20 cellular contexts compared by ENCODE assay signal in the genomic region with DNA sequence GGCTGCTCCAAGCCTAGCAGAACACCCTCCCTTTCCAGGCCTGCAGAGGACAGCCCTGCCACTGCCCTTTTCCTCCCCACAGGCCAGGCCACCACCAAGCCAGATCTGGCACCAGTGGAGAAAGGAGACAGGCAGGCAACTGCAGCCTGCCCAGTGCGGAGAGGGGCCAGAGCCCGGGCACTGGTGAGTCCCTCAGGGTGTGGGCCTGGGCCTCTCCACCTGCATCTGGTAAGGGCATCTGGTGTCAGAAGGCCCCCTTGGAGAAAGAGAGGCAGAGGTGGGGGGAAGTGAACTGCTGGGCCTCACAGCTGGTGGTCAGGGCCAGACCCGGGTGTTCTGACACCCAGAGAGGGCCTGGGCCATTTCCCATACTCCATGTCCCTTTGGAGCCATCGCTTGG.
"Had no signal": no experiment of that assay in that cellular context is flagged by ENCODE, and none has a peak within 500 bp of the region (broad histone marks: within the 10 kb centered on the region; RNA-seq: fewer than 3 reads in every experiment).

No MANE protein-coding gene starts in this region.

- H3K4me3 ChIP-seq: MG63 had no signal

- H3K9me3 ChIP-seq: MG63, SK-N-SH had no signal

- H3K27ac ChIP-seq: HL-60 had no signal

- H3K4me2 ChIP-seq: SK-N-SH had no signal

- DNase-seq: KBM-7, MG63, NCI-H1092, NCI-H1105 treated with DMSO at 0.1 percent for 48 hours, NCI-H1417 treated with DMSO at 0.1 percent for 48 hours, NCI-H146, NCI-H1694 treated with DMSO at 0.1 percent for 48 hours, NCI-H1930, NCI-H2081 treated with DMSO at 0.1 percent for 48 hours, NCI-H2171, NCI-H226, NCI-H446, NCI-H510A, NCI-H524 treated with DMSO at 0.1 percent for 48 hours, NCI-H69, NCI-H774, RPMI8226, SHP77, SK-N-SH had no signal

- H3K9me2 ChIP-seq: SK-N-SH had no signal

- H3K27me3 ChIP-seq: MG63 had no signal

- H3K9ac ChIP-seq: SK-N-SH had no signal
